In the genomic region with DNA sequence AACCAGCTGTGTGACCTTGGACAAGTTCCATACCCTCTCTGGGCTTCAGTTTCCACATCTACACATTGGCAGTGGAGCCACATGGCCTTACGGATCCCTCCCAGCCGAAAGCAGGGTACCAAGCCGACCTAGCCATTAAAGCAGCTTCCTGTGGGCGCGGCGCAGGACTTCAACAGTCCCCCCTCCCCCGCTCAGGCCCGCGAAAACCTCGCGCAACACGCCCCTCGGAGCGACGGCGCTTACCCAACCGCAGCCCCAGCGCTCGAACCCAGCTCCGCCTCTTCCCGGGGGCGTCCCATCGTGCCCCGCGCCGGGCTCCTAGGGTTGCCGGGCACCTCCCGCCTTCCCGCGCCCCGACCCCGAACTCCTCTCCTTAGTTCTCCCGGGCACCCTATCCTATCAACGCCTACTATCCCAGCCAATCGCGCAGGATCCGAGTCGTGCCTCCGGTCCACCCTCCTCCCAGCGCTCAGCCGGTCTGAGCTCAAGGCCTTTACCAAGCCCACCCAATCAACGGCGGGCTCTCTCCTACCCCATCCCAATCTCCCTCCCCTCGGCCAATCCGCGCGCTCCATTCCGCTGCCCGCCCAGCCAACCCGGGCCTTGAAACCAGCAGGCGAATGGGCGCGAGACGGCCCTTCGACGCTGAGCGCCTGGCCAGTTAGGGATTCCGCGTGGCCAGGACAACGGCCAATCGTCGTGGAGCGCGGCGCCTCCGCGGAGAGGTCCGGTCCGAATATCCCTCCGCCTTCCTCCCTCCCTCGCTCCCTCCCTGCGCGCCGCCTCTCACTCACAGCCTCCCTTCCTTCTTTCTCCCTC, we compare ENCODE assay signal across 1 cellular context.
TF ChIP-seq lines count a peak whose summit lies in the region.

A gene (plus strand): TSS at position 767 of the 819 bp plus-strand sequence. CDS start 326 bp downstream, outside the sequence.

TF ChIP-seq in HepG2, 621 proteins besides CTCF, POLR2A, EP300 and RAD21 (continued from another document and continues in another):
- TF ChIP-seq, protein P1, sequence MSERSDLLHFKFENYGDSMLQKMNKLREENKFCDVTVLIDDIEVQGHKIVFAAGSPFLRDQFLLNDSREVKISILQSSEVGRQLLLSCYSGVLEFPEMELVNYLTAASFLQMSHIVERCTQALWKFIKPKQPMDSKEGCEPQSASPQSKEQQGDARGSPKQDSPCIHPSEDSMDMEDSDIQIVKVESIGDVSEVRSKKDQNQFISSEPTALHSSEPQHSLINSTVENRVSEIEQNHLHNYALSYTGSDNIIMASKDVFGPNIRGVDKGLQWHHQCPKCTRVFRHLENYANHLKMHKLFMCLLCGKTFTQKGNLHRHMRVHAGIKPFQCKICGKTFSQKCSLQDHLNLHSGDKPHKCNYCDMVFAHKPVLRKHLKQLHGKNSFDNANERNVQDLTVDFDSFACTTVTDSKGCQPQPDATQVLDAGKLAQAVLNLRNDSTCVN (CRISPR knock-in tag; IDR thresholded peaks at IDR 0.05; ENCODE audit: borderline replicate concordance) = 0 out of 2 replicates have a peak, but pooled peaks have one; percentile 12
- TF ChIP-seq ZBTB7B (CRISPR knock-in tag; IDR thresholded peaks at IDR 0.05) (no peak; the same call in 1 of the 2 replicates), PITX1 (CRISPR knock-in tag; IDR thresholded peaks at IDR 0.05) (peak; percentile 61), RAD51 (IDR thresholded peaks at IDR 0.05; ENCODE audit: borderline replicate concordance) (no peak), ZBTB21 (CRISPR knock-in tag; IDR thresholded peaks at IDR 0.05) (0 out of 2 replicates have a peak, but pooled peaks have one; percentile 56), ZNF782 (CRISPR knock-in tag; IDR thresholded peaks at IDR 0.05; ENCODE audit: borderline replicate concordance) (peak; percentile 98), DMAP1 (CRISPR knock-in tag; IDR thresholded peaks at IDR 0.05) (peak; percentile 90), GFI1 (CRISPR knock-in tag; IDR thresholded peaks at IDR 0.05; ENCODE audit: borderline replicate concordance) (peak; percentile 80), TAF15 (IDR thresholded peaks at IDR 0.05; ENCODE audit: low read depth, low read length, poor library complexity, severe bottlenecking) (peak; percentile 93), ZNF543 (CRISPR knock-in tag; IDR thresholded peaks at IDR 0.05) (peak; percentile 98), MAZ (IDR thresholded peaks at IDR 0.05; ENCODE audit: borderline replicate concordance, low read depth, low read length) (peak; percentile 100), MAZ (CRISPR knock-in tag; IDR thresholded peaks at IDR 0.05; ENCODE audit: low read depth) (peak; percentile 99), ZFAT (CRISPR knock-in tag; conservative IDR thresholded peaks at IDR 0.05) (no peak), ZEB1 (IDR thresholded peaks at IDR 0.05; ENCODE audit: insufficient replicate concordance, low read depth) (peak; percentile 60), ZNF768 (CRISPR knock-in tag; IDR thresholded peaks at IDR 0.05) (peak; percentile 100), SNAPC2 (CRISPR knock-in tag; IDR thresholded peaks at IDR 0.05) (peak; percentile 79; the same call in 1 of the 2 replicates), ARID2 (CRISPR knock-in tag; IDR thresholded peaks at IDR 0.05; ENCODE audit: borderline replicate concordance) (no peak; the same call in 1 of the 2 replicates), YEATS2 (CRISPR knock-in tag; IDR thresholded peaks at IDR 0.05; ENCODE audit: borderline replicate concordance) (peak; percentile 98), HNRNPK (IDR thresholded peaks at IDR 0.05; ENCODE audit: low read depth, low read length, poor library complexity, severe bottlenecking) (peak; percentile 98), LCORL (IDR thresholded peaks at IDR 0.05) (no peak), LCORL (CRISPR knock-in tag; IDR thresholded peaks at IDR 0.05) (peak; percentile 94), CREB1 (IDR thresholded peaks at IDR 0.05) (peak; percentile 92), CREB1 (CRISPR knock-in tag; IDR thresholded peaks at IDR 0.05) (peak; percentile 95), FOXA3 (CRISPR knock-in tag; IDR thresholded peaks at IDR 0.05) (peak; percentile 75), MIXL1 (CRISPR knock-in tag; IDR thresholded peaks at IDR 0.05) (peak; percentile 84), TCF7L2 (IDR thresholded peaks at IDR 0.05; ENCODE audit: low read depth, low read length) (no peak), SSRP1 (CRISPR knock-in tag; IDR thresholded peaks at IDR 0.05) (peak; percentile 66; the same call in 1 of the 2 replicates), ZNF552 (CRISPR knock-in tag; IDR thresholded peaks at IDR 0.05; ENCODE audit: borderline replicate concordance) (peak; percentile 21; the same call in 1 of the 2 replicates), ZNF547 (CRISPR knock-in tag; IDR thresholded peaks at IDR 0.05) (peak; percentile 83), HMGA1 (CRISPR knock-in tag; conservative IDR thresholded peaks at IDR 0.05) (no peak), HDAC6 (IDR thresholded peaks at IDR 0.05; ENCODE audit: low read depth, low read length) (no peak), ZSCAN30 (CRISPR knock-in tag; IDR thresholded peaks at IDR 0.05) (peak; percentile 45; the same call in 1 of the 2 replicates), MTA1 (CRISPR knock-in tag; IDR thresholded peaks at IDR 0.05; ENCODE audit: borderline replicate concordance) (peak; percentile 78; the same call in 1 of the 2 replicates), NR2F1 (CRISPR knock-in tag; IDR thresholded peaks at IDR 0.05) (peak in 1 of 2 experiments; percentile 48; a peak in 1 of 4 replicates), FOXJ3 (CRISPR knock-in tag; IDR thresholded peaks at IDR 0.05; ENCODE audit: borderline replicate concordance) (peak; percentile 85), SP2 (CRISPR knock-in tag; IDR thresholded peaks at IDR 0.05) (peak; percentile 96), JUND (CRISPR knock-in tag; IDR thresholded peaks at IDR 0.05) (peak; percentile 43; the same call in 1 of the 2 replicates)
- TF ChIP-seq, protein P2, sequence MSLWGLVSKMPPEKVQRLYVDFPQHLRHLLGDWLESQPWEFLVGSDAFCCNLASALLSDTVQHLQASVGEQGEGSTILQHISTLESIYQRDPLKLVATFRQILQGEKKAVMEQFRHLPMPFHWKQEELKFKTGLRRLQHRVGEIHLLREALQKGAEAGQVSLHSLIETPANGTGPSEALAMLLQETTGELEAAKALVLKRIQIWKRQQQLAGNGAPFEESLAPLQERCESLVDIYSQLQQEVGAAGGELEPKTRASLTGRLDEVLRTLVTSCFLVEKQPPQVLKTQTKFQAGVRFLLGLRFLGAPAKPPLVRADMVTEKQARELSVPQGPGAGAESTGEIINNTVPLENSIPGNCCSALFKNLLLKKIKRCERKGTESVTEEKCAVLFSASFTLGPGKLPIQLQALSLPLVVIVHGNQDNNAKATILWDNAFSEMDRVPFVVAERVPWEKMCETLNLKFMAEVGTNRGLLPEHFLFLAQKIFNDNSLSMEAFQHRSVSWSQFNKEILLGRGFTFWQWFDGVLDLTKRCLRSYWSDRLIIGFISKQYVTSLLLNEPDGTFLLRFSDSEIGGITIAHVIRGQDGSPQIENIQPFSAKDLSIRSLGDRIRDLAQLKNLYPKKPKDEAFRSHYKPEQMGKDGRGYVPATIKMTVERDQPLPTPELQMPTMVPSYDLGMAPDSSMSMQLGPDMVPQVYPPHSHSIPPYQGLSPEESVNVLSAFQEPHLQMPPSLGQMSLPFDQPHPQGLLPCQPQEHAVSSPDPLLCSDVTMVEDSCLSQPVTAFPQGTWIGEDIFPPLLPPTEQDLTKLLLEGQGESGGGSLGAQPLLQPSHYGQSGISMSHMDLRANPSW (CRISPR knock-in tag; IDR thresholded peaks at IDR 0.05; ENCODE audit: borderline replicate concordance) = no peak; the same call in 1 of the 2 replicates
- TF ChIP-seq, protein P3, sequence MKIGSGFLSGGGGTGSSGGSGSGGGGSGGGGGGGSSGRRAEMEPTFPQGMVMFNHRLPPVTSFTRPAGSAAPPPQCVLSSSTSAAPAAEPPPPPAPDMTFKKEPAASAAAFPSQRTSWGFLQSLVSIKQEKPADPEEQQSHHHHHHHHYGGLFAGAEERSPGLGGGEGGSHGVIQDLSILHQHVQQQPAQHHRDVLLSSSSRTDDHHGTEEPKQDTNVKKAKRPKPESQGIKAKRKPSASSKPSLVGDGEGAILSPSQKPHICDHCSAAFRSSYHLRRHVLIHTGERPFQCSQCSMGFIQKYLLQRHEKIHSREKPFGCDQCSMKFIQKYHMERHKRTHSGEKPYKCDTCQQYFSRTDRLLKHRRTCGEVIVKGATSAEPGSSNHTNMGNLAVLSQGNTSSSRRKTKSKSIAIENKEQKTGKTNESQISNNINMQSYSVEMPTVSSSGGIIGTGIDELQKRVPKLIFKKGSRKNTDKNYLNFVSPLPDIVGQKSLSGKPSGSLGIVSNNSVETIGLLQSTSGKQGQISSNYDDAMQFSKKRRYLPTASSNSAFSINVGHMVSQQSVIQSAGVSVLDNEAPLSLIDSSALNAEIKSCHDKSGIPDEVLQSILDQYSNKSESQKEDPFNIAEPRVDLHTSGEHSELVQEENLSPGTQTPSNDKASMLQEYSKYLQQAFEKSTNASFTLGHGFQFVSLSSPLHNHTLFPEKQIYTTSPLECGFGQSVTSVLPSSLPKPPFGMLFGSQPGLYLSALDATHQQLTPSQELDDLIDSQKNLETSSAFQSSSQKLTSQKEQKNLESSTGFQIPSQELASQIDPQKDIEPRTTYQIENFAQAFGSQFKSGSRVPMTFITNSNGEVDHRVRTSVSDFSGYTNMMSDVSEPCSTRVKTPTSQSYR (CRISPR knock-in tag; IDR thresholded peaks at IDR 0.05; ENCODE audit: borderline replicate concordance) = peak; percentile 93
- TF ChIP-seq, protein P4, sequence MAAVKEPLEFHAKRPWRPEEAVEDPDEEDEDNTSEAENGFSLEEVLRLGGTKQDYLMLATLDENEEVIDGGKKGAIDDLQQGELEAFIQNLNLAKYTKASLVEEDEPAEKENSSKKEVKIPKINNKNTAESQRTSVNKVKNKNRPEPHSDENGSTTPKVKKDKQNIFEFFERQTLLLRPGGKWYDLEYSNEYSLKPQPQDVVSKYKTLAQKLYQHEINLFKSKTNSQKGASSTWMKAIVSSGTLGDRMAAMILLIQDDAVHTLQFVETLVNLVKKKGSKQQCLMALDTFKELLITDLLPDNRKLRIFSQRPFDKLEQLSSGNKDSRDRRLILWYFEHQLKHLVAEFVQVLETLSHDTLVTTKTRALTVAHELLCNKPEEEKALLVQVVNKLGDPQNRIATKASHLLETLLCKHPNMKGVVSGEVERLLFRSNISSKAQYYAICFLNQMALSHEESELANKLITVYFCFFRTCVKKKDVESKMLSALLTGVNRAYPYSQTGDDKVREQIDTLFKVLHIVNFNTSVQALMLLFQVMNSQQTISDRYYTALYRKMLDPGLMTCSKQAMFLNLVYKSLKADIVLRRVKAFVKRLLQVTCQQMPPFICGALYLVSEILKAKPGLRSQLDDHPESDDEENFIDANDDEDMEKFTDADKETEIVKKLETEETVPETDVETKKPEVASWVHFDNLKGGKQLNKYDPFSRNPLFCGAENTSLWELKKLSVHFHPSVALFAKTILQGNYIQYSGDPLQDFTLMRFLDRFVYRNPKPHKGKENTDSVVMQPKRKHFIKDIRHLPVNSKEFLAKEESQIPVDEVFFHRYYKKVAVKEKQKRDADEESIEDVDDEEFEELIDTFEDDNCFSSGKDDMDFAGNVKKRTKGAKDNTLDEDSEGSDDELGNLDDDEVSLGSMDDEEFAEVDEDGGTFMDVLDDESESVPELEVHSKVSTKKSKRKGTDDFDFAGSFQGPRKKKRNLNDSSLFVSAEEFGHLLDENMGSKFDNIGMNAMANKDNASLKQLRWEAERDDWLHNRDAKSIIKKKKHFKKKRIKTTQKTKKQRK (IDR thresholded peaks at IDR 0.05; ENCODE audit: low read length) = no peak
- TF ChIP-seq, protein P5, sequence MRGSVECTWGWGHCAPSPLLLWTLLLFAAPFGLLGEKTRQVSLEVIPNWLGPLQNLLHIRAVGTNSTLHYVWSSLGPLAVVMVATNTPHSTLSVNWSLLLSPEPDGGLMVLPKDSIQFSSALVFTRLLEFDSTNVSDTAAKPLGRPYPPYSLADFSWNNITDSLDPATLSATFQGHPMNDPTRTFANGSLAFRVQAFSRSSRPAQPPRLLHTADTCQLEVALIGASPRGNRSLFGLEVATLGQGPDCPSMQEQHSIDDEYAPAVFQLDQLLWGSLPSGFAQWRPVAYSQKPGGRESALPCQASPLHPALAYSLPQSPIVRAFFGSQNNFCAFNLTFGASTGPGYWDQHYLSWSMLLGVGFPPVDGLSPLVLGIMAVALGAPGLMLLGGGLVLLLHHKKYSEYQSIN (CRISPR knock-in tag; IDR thresholded peaks at IDR 0.05; ENCODE audit: borderline replicate concordance) = no peak
- TF ChIP-seq, protein P6, sequence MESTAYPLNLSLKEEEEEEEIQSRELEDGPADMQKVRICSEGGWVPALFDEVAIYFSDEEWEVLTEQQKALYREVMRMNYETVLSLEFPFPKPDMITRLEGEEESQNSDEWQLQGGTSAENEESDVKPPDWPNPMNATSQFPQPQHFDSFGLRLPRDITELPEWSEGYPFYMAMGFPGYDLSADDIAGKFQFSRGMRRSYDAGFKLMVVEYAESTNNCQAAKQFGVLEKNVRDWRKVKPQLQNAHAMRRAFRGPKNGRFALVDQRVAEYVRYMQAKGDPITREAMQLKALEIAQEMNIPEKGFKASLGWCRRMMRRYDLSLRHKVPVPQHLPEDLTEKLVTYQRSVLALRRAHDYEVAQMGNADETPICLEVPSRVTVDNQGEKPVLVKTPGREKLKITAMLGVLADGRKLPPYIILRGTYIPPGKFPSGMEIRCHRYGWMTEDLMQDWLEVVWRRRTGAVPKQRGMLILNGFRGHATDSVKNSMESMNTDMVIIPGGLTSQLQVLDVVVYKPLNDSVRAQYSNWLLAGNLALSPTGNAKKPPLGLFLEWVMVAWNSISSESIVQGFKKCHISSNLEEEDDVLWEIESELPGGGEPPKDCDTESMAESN (CRISPR knock-in tag; conservative IDR thresholded peaks at IDR 0.05) = 0 out of 2 replicates have a peak, but pooled peaks have one; percentile 24
- TF ChIP-seq, protein P7, sequence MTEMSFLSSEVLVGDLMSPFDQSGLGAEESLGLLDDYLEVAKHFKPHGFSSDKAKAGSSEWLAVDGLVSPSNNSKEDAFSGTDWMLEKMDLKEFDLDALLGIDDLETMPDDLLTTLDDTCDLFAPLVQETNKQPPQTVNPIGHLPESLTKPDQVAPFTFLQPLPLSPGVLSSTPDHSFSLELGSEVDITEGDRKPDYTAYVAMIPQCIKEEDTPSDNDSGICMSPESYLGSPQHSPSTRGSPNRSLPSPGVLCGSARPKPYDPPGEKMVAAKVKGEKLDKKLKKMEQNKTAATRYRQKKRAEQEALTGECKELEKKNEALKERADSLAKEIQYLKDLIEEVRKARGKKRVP (CRISPR knock-in tag; IDR thresholded peaks at IDR 0.05) = peak in 1 of 2 experiments; percentile 80; a peak in 2 of 4 replicates
- TF ChIP-seq, protein P8, sequence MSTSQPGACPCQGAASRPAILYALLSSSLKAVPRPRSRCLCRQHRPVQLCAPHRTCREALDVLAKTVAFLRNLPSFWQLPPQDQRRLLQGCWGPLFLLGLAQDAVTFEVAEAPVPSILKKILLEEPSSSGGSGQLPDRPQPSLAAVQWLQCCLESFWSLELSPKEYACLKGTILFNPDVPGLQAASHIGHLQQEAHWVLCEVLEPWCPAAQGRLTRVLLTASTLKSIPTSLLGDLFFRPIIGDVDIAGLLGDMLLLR (CRISPR knock-in tag; IDR thresholded peaks at IDR 0.05) = peak; percentile 80; the same call in 1 of the 2 replicates
- TF ChIP-seq, protein P9, sequence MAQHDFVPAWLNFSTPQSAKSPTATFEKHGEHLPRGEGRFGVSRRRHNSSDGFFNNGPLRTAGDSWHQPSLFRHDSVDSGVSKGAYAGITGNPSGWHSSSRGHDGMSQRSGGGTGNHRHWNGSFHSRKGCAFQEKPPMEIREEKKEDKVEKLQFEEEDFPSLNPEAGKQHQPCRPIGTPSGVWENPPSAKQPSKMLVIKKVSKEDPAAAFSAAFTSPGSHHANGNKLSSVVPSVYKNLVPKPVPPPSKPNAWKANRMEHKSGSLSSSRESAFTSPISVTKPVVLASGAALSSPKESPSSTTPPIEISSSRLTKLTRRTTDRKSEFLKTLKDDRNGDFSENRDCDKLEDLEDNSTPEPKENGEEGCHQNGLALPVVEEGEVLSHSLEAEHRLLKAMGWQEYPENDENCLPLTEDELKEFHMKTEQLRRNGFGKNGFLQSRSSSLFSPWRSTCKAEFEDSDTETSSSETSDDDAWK (CRISPR knock-in tag; IDR thresholded peaks at IDR 0.05) = no peak
